25 cellular contexts compared by ENCODE assay signal in genomic region chr3:108060331-108060730, GRCh38. TPM values are rescaled to one million over a fixed set of nuclear protein-coding genes. Genes with fewer than 3 reads are reported as not detected.
DNase-seq lines count a peak whose midpoint lies in the region; ATAC-seq, FAIRE-seq and TF ChIP-seq lines count a peak whose summit lies in the region.
"Had no signal": no experiment of that assay in that cellular context is flagged by ENCODE, and none has a peak within 500 bp of the region (broad histone marks: within the 10 kb centered on the region; RNA-seq: fewer than 3 reads in every experiment).

No MANE protein-coding gene starts in this region.

- TF ChIP-seq CTCF in WTC11 (IDR thresholded peaks at IDR 0.05) = no peak
- TF ChIP-seq CTCF in tibial nerve (IDR thresholded peaks at IDR 0.05) = no peak

- H3K4me1 ChIP-seq in tibial nerve = no peaks in the 10 kb centered on the region
- H3K4me1 ChIP-seq: Peyer's patch, uterus had no signal

- peaks cover 82% of the 10 kb centered on the region for H3K4me1 Mint-ChIP-seq in activated naive CD4-positive, alpha-beta T cell treated with anti-CD3 and anti-CD28 coated beads, Interleukin-2, amount 50 U/mL, for 24 hours
- peaks cover 59% of the 10 kb centered on the region for H3K4me1 Mint-ChIP-seq in activated naive CD4-positive, alpha-beta T cell treated with anti-CD3 and anti-CD28 coated beads for 36 hours (ENCODE audit: low read depth)
- peaks cover 9% of the 10 kb centered on the region for H3K4me1 Mint-ChIP-seq in WTC11

- H3K36me3 ChIP-seq in tibial nerve = peaks cover 0 to 41% (median 0%) of the 10 kb centered on the region in 3 donors
- H3K36me3 ChIP-seq: uterus had no signal

- H3K4me3 Mint-ChIP-seq in activated naive CD4-positive, alpha-beta T cell treated with anti-CD3 and anti-CD28 coated beads, Interleukin-2, amount 50 U/mL, for 24 hours = no peak overlapping the region
- H3K4me3 Mint-ChIP-seq in activated naive CD4-positive, alpha-beta T cell treated with anti-CD3 and anti-CD28 coated beads for 36 hours = no peak overlapping the region
- no peak overlapping the region for H3K4me3 Mint-ChIP-seq in WTC11
- H3K4me3 Mint-ChIP-seq: activated CD4-positive, alpha-beta memory T cell treated with anti-CD3 and anti-CD28 coated beads, Interleukin-2, amount 10 ng/mL, durations not matched to agents 7 days and 5 days; stimulated activated memory B cell treated with anti-CD40 and anti-IgM and Interleukin-4, amounts not matched to agents 10 μg/mL and 1 μg/mL and 100 μg/mL, for 72 hours had no signal

- ATAC-seq in WTC11 = peak; percentile 46
- ATAC-seq: stimulated activated memory B cell treated with anti-CD40 and anti-IgM and Interleukin-4, amounts not matched to agents 10 μg/mL and 1 μg/mL and 100 μg/mL, for 72 hours had no signal

- DNase-seq in activated naive CD4-positive, alpha-beta T cell treated with anti-CD3 and anti-CD28 coated beads for 36 hours = no peak
- DNase-seq in WTC11 (ENCODE audit: low spot score) = no peak
- peak; percentile 46 for DNase-seq in hepatic stellate cell (ENCODE audit: low spot score)
- no peak for DNase-seq in urothelium cell line (ENCODE audit: low spot score)
- no peak for DNase-seq in NCI-H187 (lab: John Stamatoyannopoulos, UW)
- no peak for DNase-seq in cerebellum (ENCODE audit: low spot score)
- no peak for DNase-seq in tibial nerve (ENCODE audit: low spot score in 2 of 2)
- DNase-seq: 8988T; activated CD4-positive, alpha-beta memory T cell treated with anti-CD3 and anti-CD28 coated beads, Interleukin-2, amount 10 ng/mL, durations not matched to agents 7 days and 5 days; AML-193; GDM1; H7; head of caudate nucleus; NCI-H1105 treated with DMSO at 0.1 percent for 48 hours; NCI-H2029; NCI-H2227 treated with DMSO at 0.1 percent for 48 hours; NCI-H526 treated with DMSO at 0.1 percent for 48 hours; occipital lobe; Peyer's patch; stimulated activated CD4-positive, alpha-beta T cell treated with anti-CD3 and anti-CD28 coated beads, Interleukin-4, amount 100 ng/mL, for 4 hours; T-helper 1 cell; uterus had no signal

- CTCF ChIA-PET in activated naive CD4-positive, alpha-beta T cell treated with anti-CD3 and anti-CD28 coated beads for 36 hours (lab: Charles Lee) = no interaction called here
- CTCF ChIA-PET in WTC11 (lab: Charles Lee) = no interaction called here

- H3K9me3 ChIP-seq in tibial nerve = no peaks in the 10 kb centered on the region
- H3K9me3 ChIP-seq: Peyer's patch, uterus had no signal

- peak overlapping the region; percentile 63 for H3K27ac Mint-ChIP-seq in activated naive CD4-positive, alpha-beta T cell treated with anti-CD3 and anti-CD28 coated beads, Interleukin-2, amount 50 U/mL, for 24 hours
- H3K27ac Mint-ChIP-seq in activated naive CD4-positive, alpha-beta T cell treated with anti-CD3 and anti-CD28 coated beads for 36 hours = no peak overlapping the region
- no peak overlapping the region for H3K27ac Mint-ChIP-seq in WTC11
- H3K27ac Mint-ChIP-seq: activated CD4-positive, alpha-beta memory T cell treated with anti-CD3 and anti-CD28 coated beads, Interleukin-2, amount 10 ng/mL, durations not matched to agents 7 days and 5 days; stimulated activated memory B cell treated with anti-CD40 and anti-IgM and Interleukin-4, amounts not matched to agents 10 μg/mL and 1 μg/mL and 100 μg/mL, for 72 hours had no signal

- peaks cover 34% of the 10 kb centered on the region for H3K36me3 Mint-ChIP-seq in activated naive CD4-positive, alpha-beta T cell treated with anti-CD3 and anti-CD28 coated beads, Interleukin-2, amount 50 U/mL, for 24 hours
- H3K36me3 Mint-ChIP-seq in activated naive CD4-positive, alpha-beta T cell treated with anti-CD3 and anti-CD28 coated beads for 36 hours (ENCODE audit: low read depth) = peaks cover 40% of the 10 kb centered on the region
- no peaks in the 10 kb centered on the region; the same call in 1 of the 2 replicates for H3K36me3 Mint-ChIP-seq in WTC11

- H3K27me3 Mint-ChIP-seq in activated naive CD4-positive, alpha-beta T cell treated with anti-CD3 and anti-CD28 coated beads, Interleukin-2, amount 50 U/mL, for 24 hours = no peaks in the 10 kb centered on the region
- H3K27me3 Mint-ChIP-seq in activated naive CD4-positive, alpha-beta T cell treated with anti-CD3 and anti-CD28 coated beads for 36 hours (ENCODE audit: low read depth) = no peaks in the 10 kb centered on the region
- no peaks in the 10 kb centered on the region for H3K27me3 Mint-ChIP-seq in WTC11 (ENCODE audit: low read depth)
- H3K27me3 Mint-ChIP-seq: activated CD4-positive, alpha-beta memory T cell treated with anti-CD3 and anti-CD28 coated beads, Interleukin-2, amount 10 ng/mL, durations not matched to agents 7 days and 5 days; stimulated activated memory B cell treated with anti-CD40 and anti-IgM and Interleukin-4, amounts not matched to agents 10 μg/mL and 1 μg/mL and 100 μg/mL, for 72 hours had no signal

- no peak overlapping the region for H3K27ac ChIP-seq in tibial nerve
- H3K27ac ChIP-seq: Peyer's patch, uterus had no signal

- no peak overlapping the region for H3K4me3 ChIP-seq in tibial nerve
- H3K4me3 ChIP-seq: lung, Peyer's patch, uterus had no signal

- peak; percentile 13 for FAIRE-seq in urothelium cell line (lab: Jason Lieb, UNC)

- intact Hi-C loops in activated naive CD4-positive, alpha-beta T cell treated with anti-CD3 and anti-CD28 coated beads for 36 hours (cut with micrococcal nuclease) = loop anchor here (5.0 kb wide), 1 partner anchor 118 kb away; no protein-coding TSS in a partner anchor

- WGBS in tibial nerve, 2 donors = 57 to 67% methylated on average over 3 of the region's 3 CpGs

- no peak for TF ChIP-seq POLR2A in tibial nerve (IDR thresholded peaks at IDR 0.05)

- POLR2A ChIA-PET in WTC11 (lab: Charles Lee) = no interaction called here

- no peaks in the 10 kb centered on the region for H3K9me3 Mint-ChIP-seq in activated naive CD4-positive, alpha-beta T cell treated with anti-CD3 and anti-CD28 coated beads, Interleukin-2, amount 50 U/mL, for 24 hours
- no peaks in the 10 kb centered on the region for H3K9me3 Mint-ChIP-seq in activated naive CD4-positive, alpha-beta T cell treated with anti-CD3 and anti-CD28 coated beads for 36 hours
- no peaks in the 10 kb centered on the region for H3K9me3 Mint-ChIP-seq in WTC11
- H3K9me3 Mint-ChIP-seq: activated CD4-positive, alpha-beta memory T cell treated with anti-CD3 and anti-CD28 coated beads, Interleukin-2, amount 10 ng/mL, durations not matched to agents 7 days and 5 days; stimulated activated memory B cell treated with anti-CD40 and anti-IgM and Interleukin-4, amounts not matched to agents 10 μg/mL and 1 μg/mL and 100 μg/mL, for 72 hours had no signal

- no peaks in the 10 kb centered on the region for H3K27me3 ChIP-seq in tibial nerve
- H3K27me3 ChIP-seq: Peyer's patch, uterus had no signal

- TF ChIP-seq EP300 in tibial nerve (IDR thresholded peaks at IDR 0.05) = no peak

TF ChIP-seq in WTC11, 78 proteins besides CTCF, POLR2A, EP300 and RAD21 (continues in another document):
- TF ChIP-seq TEAD4 (CRISPR knock-in tag; IDR thresholded peaks at IDR 0.05) (no peak), ZNF512 (CRISPR knock-in tag; IDR thresholded peaks at IDR 0.05; ENCODE audit: borderline replicate concordance) (no peak), MYBL2 (CRISPR knock-in tag; IDR thresholded peaks at IDR 0.05) (no peak), USF2 (CRISPR knock-in tag; IDR thresholded peaks at IDR 0.05) (no peak), E2F4 (CRISPR knock-in tag; IDR thresholded peaks at IDR 0.05; ENCODE audit: borderline replicate concordance, low read depth) (no peak), ZNF121 (CRISPR knock-in tag; IDR thresholded peaks at IDR 0.05) (no peak), PRRX2 (CRISPR knock-in tag; IDR thresholded peaks at IDR 0.05) (no peak), FOXJ3 (CRISPR knock-in tag; IDR thresholded peaks at IDR 0.05; ENCODE audit: borderline replicate concordance) (no peak), ATF3 (CRISPR knock-in tag; conservative IDR thresholded peaks at IDR 0.05) (no peak)

RNA-seq across cellular contexts. Expression of gene CD47, which starts 30.5 kb away (rescaled TPM):
- 10 to 100 TPM; 60.2 to 63.7 TPM for total RNA-seq in activated naive CD4-positive, alpha-beta T cell treated with anti-CD3 and anti-CD28 coated beads for 36 hours
- total RNA-seq in WTC11 (2021) (16.3 to 22.7 TPM (median 22.6 TPM) in 3 replicates), cerebellum (194 TPM), tibial nerve (10 to 100 TPM; 57.9 to 63.9 (median 60.5) TPM)
